9 cellular contexts compared by ENCODE assay signal in the genomic region with DNA sequence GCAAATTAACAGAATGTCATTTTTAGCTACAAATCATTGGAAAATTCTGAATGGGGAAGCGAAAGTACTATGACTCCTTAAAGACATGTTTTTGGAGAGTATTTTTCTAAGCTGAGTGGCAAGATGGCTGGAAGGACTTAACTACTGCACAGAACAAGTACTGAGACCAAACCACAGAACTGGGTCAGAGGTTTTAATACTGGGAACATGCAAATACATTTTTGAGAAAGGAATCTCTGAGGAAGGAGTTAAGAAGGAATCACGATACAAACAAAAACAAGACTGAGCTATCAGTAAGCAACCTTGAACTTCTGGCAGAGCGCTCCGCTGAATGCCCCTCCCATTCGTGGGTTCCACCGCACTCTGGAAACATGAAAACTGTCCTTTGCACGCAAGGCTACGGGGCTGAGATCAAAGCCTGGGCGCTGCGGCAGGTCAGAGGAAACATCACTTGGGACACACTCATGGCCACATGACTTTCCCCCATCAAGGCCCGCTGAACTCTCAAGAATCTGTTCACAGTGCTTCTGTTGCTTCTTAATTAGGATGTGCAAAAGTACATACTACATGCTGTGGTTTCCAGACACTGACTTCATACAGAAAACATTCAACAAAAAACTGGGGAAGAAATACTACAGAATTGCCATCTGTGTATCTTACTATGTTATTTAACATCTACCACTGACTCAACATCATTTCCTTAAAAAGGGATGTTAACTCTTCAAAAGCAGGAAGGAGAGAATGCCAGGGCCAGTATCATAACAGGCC. TPM values are rescaled to one million over a fixed set of nuclear protein-coding genes. Genes with fewer than 3 reads are reported as not detected.
A peak's percentile ranks its signal among the peaks of the same experiment; 100 is the strongest.
DNase-seq lines count a peak whose midpoint lies in the region; ATAC-seq, FAIRE-seq and TF ChIP-seq lines count a peak whose summit lies in the region.
"Had no signal": no experiment of that assay in that cellular context is flagged by ENCODE, and none has a peak within 500 bp of the region (broad histone marks: within the 10 kb centered on the region; RNA-seq: fewer than 3 reads in every experiment).

No MANE protein-coding gene starts in this region.

- CTCF ChIA-PET in Panc1 (lab: Charles Lee) (interaction anchor here (0.6 kb wide), 1 partner anchor 230 kb away, joined by 4 read pairs; no protein-coding TSS in a partner anchor), K562 (lab: Yijun Ruan, JAX; ENCODE audit: low intra/inter-chr PET ratio) (no interaction called here)

- H3K9me1 ChIP-seq in K562 (ENCODE audit: control insufficient read depth, insufficient read depth, low read length), result no peaks in the 10 kb centered on the region

- H3K27ac ChIP-seq in Panc1 (ENCODE audit: low read length) (no peak overlapping the region), K562 (ENCODE audit: extremely low read depth, low read depth, low read length) (no peak overlapping the region), right lobe of liver (peak overlapping the region; percentile 71 to 96 (median 75))
- H3K27ac ChIP-seq: 22Rv1 had no signal

- no peak for TF ChIP-seq CTCF in Panc1 (IDR thresholded peaks at IDR 0.05)
- TF ChIP-seq CTCF in K562 (IDR thresholded peaks at IDR 0.05 in 2 of 3, conservative IDR thresholded peaks at IDR 0.05 in 1 of 3; ENCODE audit: insufficient read depth in 2 of 3, low read depth in 1 of 3, low read length in 3 of 3), result no peak
- no peak for TF ChIP-seq CTCF in right lobe of liver (IDR thresholded peaks at IDR 0.05)

- H3K4me1 ChIP-seq in Panc1 (ENCODE audit: control insufficient read depth, insufficient read depth, low read length) (peaks cover 11% of the 10 kb centered on the region; the same call in 1 of the 2 replicates), K562 (replicated peaks in 1 of 2; ENCODE audit: control insufficient read depth in 2 of 2, insufficient read depth in 2 of 2, low read length in 2 of 2) (no peaks in the 10 kb centered on the region; a peak in 1 of 5 replicates), right lobe of liver (peaks cover 3 to 34% (median 14%) of the 10 kb centered on the region in 4 donors)

- H3K36me3 Mint-ChIP-seq in stimulated activated naive B cell treated with anti-CD40 and anti-IgM and Interleukin-4, amounts not matched to agents 10 μg/mL and 1 μg/mL and 100 μg/mL, for 72 hours, result peaks cover 13 to 15% of the 10 kb centered on the region in 2 donors

- peak overlapping the region; percentile 80 to 83 for H3K4me3 Mint-ChIP-seq in stimulated activated naive B cell treated with anti-CD40 and anti-IgM and Interleukin-4, amounts not matched to agents 10 μg/mL and 1 μg/mL and 100 μg/mL, for 72 hours

- H3K4me3 ChIP-seq in Panc1 (ENCODE audit: low read depth in 2 of 2, low read length in 2 of 2) (peak overlapping the region; percentile 8 to 43), K562 (no peak overlapping the region), right lobe of liver (peak overlapping the region in 2 of 3 donors; percentile 2 to 25)

- TF ChIP-seq POLR2A in K562 (conservative IDR thresholded peaks at IDR 0.05) (no peak), right lobe of liver (IDR thresholded peaks at IDR 0.05) (peak; percentile 43)

- TF ChIP-seq RAD21 in K562 (CRISPR knock-in tag; conservative IDR thresholded peaks at IDR 0.05 in 1 of 2, IDR thresholded peaks at IDR 0.05 in 1 of 2), result no peak

- WGBS in K562 (ENCODE audit: insufficient coverage, low coverage, missing lambda C conversion rate), result 24% methylated on average over 8 of the region's 11 CpGs
- 2% methylated on average over 10 of the region's 11 CpGs for WGBS in right lobe of liver (ENCODE audit: insufficient coverage, low coverage, low lambda C conversion rate, missing lambda C conversion rate)

- H3K36me3 ChIP-seq in Panc1 (ENCODE audit: control insufficient read depth, insufficient read depth, low read length), result no peaks in the 10 kb centered on the region
- H3K36me3 ChIP-seq in K562 (ENCODE audit: control insufficient read depth, insufficient read depth, low read length), result no peaks in the 10 kb centered on the region
- H3K36me3 ChIP-seq in right lobe of liver, result peaks cover 0 to 4% (median 2%) of the 10 kb centered on the region in 4 donors

- H3K79me2 ChIP-seq in K562 (ENCODE audit: control insufficient read depth, insufficient read depth, low read length), result no peaks in the 10 kb centered on the region

- no peak overlapping the region for H2AFZ ChIP-seq in K562 (ENCODE audit: low read depth, low read length)

- peaks cover 24 to 48% of the 10 kb centered on the region in 2 donors for H3K4me1 Mint-ChIP-seq in stimulated activated naive B cell treated with anti-CD40 and anti-IgM and Interleukin-4, amounts not matched to agents 10 μg/mL and 1 μg/mL and 100 μg/mL, for 72 hours

- no peak for FAIRE-seq in K562 (lab: Jason Lieb, UNC)

- H3K9me3 Mint-ChIP-seq in stimulated activated naive B cell treated with anti-CD40 and anti-IgM and Interleukin-4, amounts not matched to agents 10 μg/mL and 1 μg/mL and 100 μg/mL, for 72 hours, result no peaks in the 10 kb centered on the region

- POLR2A ChIA-PET in Panc1 (lab: Charles Lee) (no interaction called here), K562 (lab: Yijun Ruan, JAX) (interaction anchor here (0.6 to 0.8 kb wide), 2 partner anchors 12 to 66 kb away, joined by 3 read pairs; no protein-coding TSS in a partner anchor)

- DNase-seq in DMS53 (lab: John Stamatoyannopoulos, UW) (peak; percentile 33), DMS53 treated with DMSO at 0.1 percent for 48 hours (lab: John Stamatoyannopoulos, UW; ENCODE audit: unreplicated experiment) (no peak), Panc1 (ENCODE audit: low read depth, low spot score) (peak; percentile 74), K562 (ENCODE audit: extremely low read depth in 1 of 4, low spot score in 3 of 4) (no peak), right lobe of liver (peak; percentile 74 to 92 (median 91)), NCI-H1436 (lab: John Stamatoyannopoulos, UW) (no peak)
- peak; percentile 88 for DNase-seq in stimulated activated naive B cell treated with anti-CD40 and anti-IgM and Interleukin-4, amounts not matched to agents 10 μg/mL and 1 μg/mL and 100 μg/mL, for 72 hours

- TF ChIP-seq EP300 in K562 (IDR thresholded peaks at IDR 0.05; ENCODE audit: low read length), result no peak

- in situ Hi-C loops in Panc1 (cut with HindIII; ENCODE audit: low pct_unique_long_range_greater_than_20kb, low sequenced_read_pairs) (no loop called here), K562 (cut with MboI) (no loop called here)

- H4K20me1 ChIP-seq in K562 (replicated peaks; ENCODE audit: control insufficient read depth, insufficient read depth, low read length), result 0 out of 2 replicates have a peak, but pooled peaks cover 6% of the 10 kb centered on the region

- peak; percentile 54 for ATAC-seq in HG02970 (IDR thresholded peaks at IDR 0.05; ENCODE audit: low FRiP score, unreplicated experiment)
- ATAC-seq in Panc1, result peak; percentile 82
- peak; percentile 44; the same call in 1 of the 3 replicates for ATAC-seq in K562
- ATAC-seq in right lobe of liver, result peak; percentile 85 to 92 (median 88)
- ATAC-seq in stimulated activated naive B cell treated with anti-CD40 and anti-IgM and Interleukin-4, amounts not matched to agents 10 μg/mL and 1 μg/mL and 100 μg/mL, for 72 hours (replicated peaks), result peak; percentile 93 to 95

- H3K9me3 ChIP-seq in Panc1 (ENCODE audit: control insufficient read depth, insufficient read depth, low read depth, low read length), result no peaks in the 10 kb centered on the region
- H3K9me3 ChIP-seq in K562 (replicated peaks; ENCODE audit: control insufficient read depth, insufficient read depth, low read depth, low read length), result no peaks in the 10 kb centered on the region
- H3K9me3 ChIP-seq in right lobe of liver, result no peaks in the 10 kb centered on the region

- no peak overlapping the region for H3K9ac ChIP-seq in K562 (ENCODE audit: insufficient read depth in 1 of 2, low read depth in 2 of 2, low read length in 2 of 2)

- BruUV-seq in Panc1 (replicated peaks; lab: Mats Ljungman, UMichigan), result no TSS peak
- BruUV-seq in K562 (replicated peaks; lab: Mats Ljungman, UMichigan), result no TSS peak

- H3K27me3 Mint-ChIP-seq in stimulated activated naive B cell treated with anti-CD40 and anti-IgM and Interleukin-4, amounts not matched to agents 10 μg/mL and 1 μg/mL and 100 μg/mL, for 72 hours, result no peaks in the 10 kb centered on the region

- H3K27me3 ChIP-seq in Panc1 (ENCODE audit: control insufficient read depth, insufficient read depth, low read length) (no peaks in the 10 kb centered on the region), K562 (ENCODE audit: control insufficient read depth in 2 of 2, insufficient read depth in 2 of 2, low read length in 2 of 2) (no peaks in the 10 kb centered on the region), right lobe of liver (no peaks in the 10 kb centered on the region)

- intact Hi-C loops in Panc1 (cut with micrococcal nuclease; ENCODE audit: unreplicated experiment), result no loop called here
- intact Hi-C loops in K562 (cut with micrococcal nuclease), result no loop called here
- intact Hi-C loops in right lobe of liver (cut with DNase I), result no loop called here

- H3K4me2 ChIP-seq in K562 (ENCODE audit: insufficient read depth, low read length), result peak overlapping the region; percentile 37; the same call in 1 of the 2 replicates

- peak overlapping the region; percentile 99 for H3K27ac Mint-ChIP-seq in stimulated activated naive B cell treated with anti-CD40 and anti-IgM and Interleukin-4, amounts not matched to agents 10 μg/mL and 1 μg/mL and 100 μg/mL, for 72 hours

RNA-seq across cellular contexts. Expression of a gene that starts 27.8 kb away (rescaled TPM):
- total RNA-seq in Panc1 (2021; ENCODE audit: unreplicated experiment), result 14.6 TPM
- polyA plus RNA-seq in Panc1 (2012; ENCODE audit: insufficient read length), result 9.0 TPM
- total RNA-seq in K562 (2011; cell fraction: chromatin; rRNA removed; ENCODE audit: low replicate concordance), result 17.2 and 22.1 TPM in 2 replicates
- 12.0 and 13.7 TPM in 2 replicates for total RNA-seq in K562 (2011; cell fraction: nucleolus; rRNA removed)
- 14.4 and 15.9 TPM in 2 replicates for total RNA-seq in K562 (2011; cell fraction: nucleoplasm; rRNA removed)
- 2.4 and 3.5 TPM in 2 replicates for total RNA-seq in K562 (2014; rRNA removed)
- total RNA-seq in K562 (2014; rRNA removed; fragmentation: Illumina TruSeq; extraction: Trizol), result 2.9 and 3.1 TPM in 2 replicates
- 3.1 and 3.2 TPM in 2 replicates for total RNA-seq in K562 (2015; rRNA removed; fragmentation: Illumina TruSeq; extraction: Trizol)
- 5.1 and 6.7 TPM in 2 replicates for total RNA-seq in K562 (2021)
- 4.0 and 6.3 TPM in 2 replicates for polyA plus RNA-seq in K562 (2011; rRNA removed)
- 5.3 and 5.7 TPM in 2 replicates for polyA plus RNA-seq in K562 (2011; cell fraction: cytosol; rRNA removed)
- 11.4 and 11.7 TPM in 2 replicates for polyA plus RNA-seq in K562 (2011; cell fraction: nucleus; rRNA removed)
- 3.9 and 4.4 TPM in 2 replicates for polyA plus RNA-seq in K562 (2012)
- polyA plus RNA-seq in K562 (2014; fragmentation: Illumina TruSeq; extraction: Trizol), result 4.3 and 4.5 TPM in 2 replicates
- polyA plus RNA-seq in K562 (2014; fragmentation: Nextera tagmentation; extraction: Ambion mirVana), result under 1 TPM; 0.39 to 0.76 TPM
- polyA plus RNA-seq in K562 (2014; rRNA removed), result 3.3 and 3.6 TPM in 2 replicates
- 7.8 and 8.0 TPM in 2 replicates for polyA minus RNA-seq in K562 (2011; rRNA and poly(A)+ RNA removed)
- 3.1 and 3.4 TPM in 2 replicates for polyA minus RNA-seq in K562 (2011; cell fraction: cytosol; rRNA and poly(A)+ RNA removed)
- 5.1 and 8.4 TPM in 2 replicates for polyA minus RNA-seq in K562 (2011; cell fraction: nucleus; rRNA and poly(A)+ RNA removed)
- 10 to 100 TPM; 23.4 to 41.1 (median 30.5) TPM for total RNA-seq in right lobe of liver

Comparison
In these comparisons a context has a peak if more than half of its experiments do, and no peak if none do; other contexts are left out.
1. DNase-seq: peak in DMS53 (single experiment), Panc1 (single experiment), right lobe of liver (3 of 3) and stimulated activated naive B cell treated with anti-CD40 and anti-IgM and Interleukin-4, amounts not matched to agents 10 μg/mL and 1 μg/mL and 100 μg/mL, for 72 hours (single experiment); none in DMS53 treated with DMSO at 0.1 percent for 48 hours (single experiment), K562 (0 of 4) and NCI-H1436 (single experiment).
2. ATAC-seq: peak in every context shown above with its lines; median percentile 94 in stimulated activated naive B cell treated with anti-CD40 and anti-IgM and Interleukin-4, amounts not matched to agents 10 μg/mL and 1 μg/mL and 100 μg/mL, for 72 hours; 88 in right lobe of liver; 82 in Panc1; 54 in HG02970; 44 in K562.
3. H3K27ac ChIP-seq: peak in right lobe of liver (3 of 3); none in Panc1 (single experiment) and K562 (single experiment).